In the genomic region with DNA sequence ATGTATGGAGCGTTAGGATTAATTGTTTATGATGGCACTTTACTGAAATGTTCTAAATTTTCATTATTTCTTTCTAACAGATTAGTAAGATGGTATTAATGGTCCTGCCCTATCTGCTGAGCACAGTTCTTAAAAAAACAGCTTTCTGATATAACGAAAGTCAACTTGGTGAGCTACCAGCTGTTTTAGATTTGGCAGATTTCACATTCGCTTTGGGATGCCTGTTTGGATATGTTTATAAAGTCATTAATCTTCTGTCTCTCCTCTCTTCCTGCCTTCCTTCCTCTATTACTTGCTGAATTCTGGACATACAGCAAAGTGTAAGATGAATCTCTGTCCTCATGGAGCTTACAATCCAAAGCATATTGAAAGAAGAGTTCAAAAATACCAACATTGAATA, we compare ENCODE assay signal across 23 cellular contexts.
"Had no signal": no experiment of that assay in that cellular context is flagged by ENCODE, and none has a peak within 500 bp of the region (broad histone marks: within the 10 kb centered on the region; RNA-seq: fewer than 3 reads in every experiment).

No MANE protein-coding gene starts in this region.

- H3K27ac ChIP-seq: colonic mucosa, epithelial cell of prostate, lower lobe of right lung, prostate gland, right atrium auricular region, suprapubic skin, transverse colon, upper lobe of right lung, uterus had no signal

- DNase-seq: colonic mucosa; effector CD8-positive, alpha-beta T cell; endodermal cell; head of caudate nucleus; left ventricle myocardium superior; lower lobe of right lung; naive thymus-derived CD8-positive, alpha-beta T cell; nephron progenitor cell; nucleus accumbens; stimulated activated CD4-positive, alpha-beta T cell treated with anti-CD3 and anti-CD28 coated beads, Interleukin-12 subunit alpha, Interleukin-12 subunit beta, amount 100 ng/mL, for 4 hours; stimulated activated CD4-positive, alpha-beta T cell treated with anti-CD3 and anti-CD28 coated beads, Interleukin-1b, Interleukin-23, amount 100 ng/mL, for 48 hours; stimulated activated CD4-positive, alpha-beta T cell treated with anti-CD3 and anti-CD28 coated beads, Interleukin-4, amount 100 ng/mL, for 1 hour; stimulated activated CD8-positive, alpha-beta memory T cell treated with anti-CD3 and anti-CD28 coated beads, Interleukin-4, amount 100 ng/mL, for 48 hours; stimulated activated naive CD4-positive, alpha-beta T cell; stimulated activated naive CD8-positive, alpha-beta T cell treated with anti-CD3 and anti-CD28 coated beads, Interleukin-15, amount 100 ng/mL, for 72 hours; transverse colon; upper lobe of right lung; uterus had no signal

- H3K4me3 ChIP-seq: colonic mucosa, lower lobe of right lung, prostate gland, right atrium auricular region, smooth muscle cell, suprapubic skin, transverse colon, upper lobe of right lung, uterus had no signal

- H3K27me3 ChIP-seq: colonic mucosa, right atrium auricular region, suprapubic skin, transverse colon, upper lobe of right lung, uterus had no signal

- H3K4me2 ChIP-seq: smooth muscle cell had no signal

- H3K9me3 ChIP-seq: colonic mucosa, lower lobe of right lung, prostate gland, right atrium auricular region, suprapubic skin, transverse colon, upper lobe of right lung, uterus had no signal

- H3K36me3 ChIP-seq: colonic mucosa, lower lobe of right lung, prostate gland, right atrium auricular region, suprapubic skin, transverse colon, upper lobe of right lung, uterus had no signal

- H3K4me1 ChIP-seq: colonic mucosa, lower lobe of right lung, prostate gland, right atrium auricular region, transverse colon, upper lobe of right lung, uterus had no signal
